ENCODE assay signal across 8 cellular contexts in the genomic region with DNA sequence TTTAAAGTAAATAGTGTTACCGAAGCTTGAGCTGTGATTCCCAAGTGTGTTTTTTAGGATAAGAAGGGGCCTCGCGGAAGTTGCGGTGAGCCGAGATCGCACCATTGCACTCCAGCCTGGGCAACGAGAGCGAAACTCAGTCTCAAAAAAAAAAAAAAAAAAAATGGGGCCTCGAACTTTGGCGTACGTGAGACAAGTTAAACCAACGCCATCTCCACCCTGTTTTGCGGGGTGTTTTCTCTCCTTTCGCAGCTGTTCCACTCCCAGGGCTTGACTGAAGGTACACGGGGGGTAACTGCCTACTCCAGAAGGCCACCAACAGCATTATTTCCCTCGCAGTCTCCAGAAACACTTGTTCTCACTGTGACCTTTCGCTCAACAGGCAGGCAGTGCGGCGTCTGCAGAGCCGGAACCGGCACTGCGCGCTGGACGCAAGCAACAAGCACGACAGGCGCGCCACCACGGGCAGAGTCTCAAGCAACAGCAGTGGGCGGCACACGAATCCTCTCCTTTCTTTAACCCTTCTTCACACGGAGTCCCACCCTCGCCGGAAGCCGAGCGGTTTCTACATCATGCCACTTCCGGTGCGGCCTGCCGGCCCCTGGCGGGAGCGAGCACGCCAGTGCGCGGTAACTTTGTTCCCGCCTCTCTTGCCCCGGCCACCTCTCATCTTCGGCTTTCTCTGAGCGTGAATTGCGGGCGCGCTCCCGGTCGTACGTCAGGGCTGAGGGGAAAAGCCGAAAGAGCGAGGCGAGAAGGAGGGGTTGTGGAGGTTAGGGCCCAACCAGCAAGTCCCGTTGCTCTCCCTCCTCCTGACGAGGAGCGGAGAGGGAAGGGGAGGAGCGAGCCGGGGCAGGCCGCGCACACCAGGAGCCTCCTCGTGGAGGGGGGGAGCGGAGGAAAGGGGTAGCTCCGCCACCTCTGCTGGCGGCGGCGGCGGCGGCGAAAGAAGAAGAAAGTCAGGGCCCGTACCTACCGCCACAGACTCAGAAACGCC. TPM values are rescaled to one million over a fixed set of nuclear protein-coding genes. Genes with fewer than 3 reads are reported as not detected.
A peak's percentile ranks its signal among the peaks of the same experiment; 100 is the strongest.
DNase-seq lines count a peak whose midpoint lies in the region; ATAC-seq and TF ChIP-seq lines count a peak whose summit lies in the region.

No MANE protein-coding gene starts in this region.

- H3K36me3 ChIP-seq in OCI-LY1 (ENCODE audit: insufficient read depth, low read length), result peaks cover 11% of the 10 kb centered on the region
- peaks cover 4% of the 10 kb centered on the region for H3K36me3 ChIP-seq in mesodermal cell (ENCODE audit: control insufficient read depth, insufficient read depth, low read length)

- no peak overlapping the region for H2AFZ ChIP-seq in OCI-LY1 (ENCODE audit: low read length)

- H3K4me3 Mint-ChIP-seq in endothelial cell (ENCODE audit: unreplicated experiment), result peak overlapping the region; percentile 99

- peaks cover 16% of the 10 kb centered on the region for H3K27me3 Mint-ChIP-seq in endothelial cell (ENCODE audit: unreplicated experiment)

- peak overlapping the region; percentile 100 for H3K27ac Mint-ChIP-seq in endothelial cell (ENCODE audit: unreplicated experiment)

- peak; percentile 100 for DNase-seq in DMS 273 (lab: John Stamatoyannopoulos, UW; ENCODE audit: unreplicated experiment)
- peak; percentile 96 for DNase-seq in HuH-7 (ENCODE audit: low spot score)
- DNase-seq in activated T-cell treated with anti-CD3 and anti-CD28 coated beads for 1 hour (ENCODE audit: low read depth), result peak; percentile 94
- DNase-seq in endothelial cell (ENCODE audit: low spot score), result peak; percentile 94
- peak; percentile 91 for DNase-seq in stimulated activated CD8-positive, alpha-beta memory T cell treated with anti-CD3 and anti-CD28 coated beads, Interleukin-15, amount 100 ng/mL, for 24 hours (ENCODE audit: low read depth)

- 0 out of 2 replicates have a peak, but pooled peaks cover 4% of the 10 kb centered on the region for H4K20me1 ChIP-seq in OCI-LY1 (ENCODE audit: insufficient read depth, low read length)

- H3K79me2 ChIP-seq in OCI-LY1 (ENCODE audit: insufficient read depth, low read length), result peaks cover 30% of the 10 kb centered on the region

- no peaks in the 10 kb centered on the region for H3F3A ChIP-seq in OCI-LY1 (ENCODE audit: insufficient read depth, low read length)

- H3K4me1 ChIP-seq in OCI-LY1 (ENCODE audit: insufficient read depth, low read length, severe bottlenecking) (peaks cover 27% of the 10 kb centered on the region), mesodermal cell (ENCODE audit: control insufficient read depth, insufficient read depth, low read length, poor library complexity, severe bottlenecking) (peaks cover 2% of the 10 kb centered on the region)

- peak overlapping the region; percentile 92 for H3K9ac ChIP-seq in OCI-LY1 (ENCODE audit: low read length)

- H3K9me3 Mint-ChIP-seq in endothelial cell (ENCODE audit: unreplicated experiment), result no peaks in the 10 kb centered on the region

- H3K9me3 ChIP-seq in OCI-LY1 (ENCODE audit: low read length), result no peaks in the 10 kb centered on the region
- no peaks in the 10 kb centered on the region for H3K9me3 ChIP-seq in mesodermal cell (ENCODE audit: control insufficient read depth, low read length)

- H3K4me2 ChIP-seq in OCI-LY1 (ENCODE audit: low read length), result peak overlapping the region; percentile 88

- H3K27ac ChIP-seq in OCI-LY1 (ENCODE audit: low read depth, low read length, poor library complexity, severe bottlenecking), result peak overlapping the region; percentile 98
- peak overlapping the region; percentile 97 for H3K27ac ChIP-seq in mesodermal cell (ENCODE audit: low read depth, low read length, severe bottlenecking)

- no peaks in the 10 kb centered on the region for H3K9me2 ChIP-seq in OCI-LY1 (ENCODE audit: low read depth, low read length)

- peaks cover 12% of the 10 kb centered on the region for H3K36me3 Mint-ChIP-seq in endothelial cell (ENCODE audit: low read depth, unreplicated experiment)

- 1% methylated on average over 33 to 51 of the region's 75 CpGs for WGBS in mesodermal cell (ENCODE audit: insufficient coverage in 2 of 2), 2 experiments

- ATAC-seq in GM21526 (IDR thresholded peaks at IDR 0.05; ENCODE audit: low FRiP score, unreplicated experiment), result peak; percentile 70

- H3K27me3 ChIP-seq in OCI-LY1 (ENCODE audit: insufficient read depth, low read length), result no peaks in the 10 kb centered on the region

- H3K4me1 Mint-ChIP-seq in endothelial cell (ENCODE audit: unreplicated experiment), result peaks cover 23% of the 10 kb centered on the region

- peak overlapping the region; percentile 70 for H3K4me3 ChIP-seq in OCI-LY1 (ENCODE audit: low read depth, low read length, poor library complexity, severe bottlenecking)
- H3K4me3 ChIP-seq in mesodermal cell (ENCODE audit: extremely low read depth, insufficient read depth, low read length, poor library complexity, severe bottlenecking), result peak overlapping the region; percentile 90

- TF ChIP-seq CTCF in OCI-LY1 (IDR thresholded peaks at IDR 0.05; ENCODE audit: low read length) (no peak), endothelial cell (IDR thresholded peaks at IDR 0.05; ENCODE audit: unreplicated experiment) (no peak)

RNA-seq across cellular contexts. Expression of a gene that starts 0.8 kb away (rescaled TPM):
- total RNA-seq in endothelial cell (ENCODE audit: unreplicated experiment), result 52.9 TPM
- polyA plus RNA-seq in mesodermal cell (2013, experiment 1 of 2), result 32.5 TPM
- polyA plus RNA-seq in mesodermal cell (2013, experiment 2 of 2), result 35.1 TPM

Comparison
In these comparisons a context has a peak if more than half of its experiments do, and no peak if none do; other contexts are left out.
1. Peak in every context shown above with its lines: DNase-seq, ATAC-seq, H3K4me3 ChIP-seq and H3K27ac ChIP-seq.